In the genomic region with DNA sequence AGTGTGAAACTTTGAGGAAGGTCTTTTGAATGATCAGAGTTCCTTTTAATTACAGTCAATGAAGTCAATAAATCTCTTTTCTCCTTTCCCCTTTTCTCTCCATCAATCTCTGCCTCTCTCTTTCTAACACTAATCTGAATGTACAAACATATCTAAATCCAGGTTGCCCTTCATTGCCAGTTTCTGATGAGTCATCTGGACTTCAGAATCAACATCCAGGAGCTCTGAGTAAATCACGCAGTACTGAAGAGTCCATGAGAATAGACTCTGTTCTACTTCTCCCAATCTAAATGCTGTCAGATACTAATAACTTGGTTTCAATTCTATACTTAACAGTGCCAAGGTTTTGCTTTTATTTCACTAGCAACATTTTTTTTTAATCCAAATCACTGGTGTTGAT, we compare ENCODE assay signal across 14 cellular contexts.
DNase-seq lines count a peak whose midpoint lies in the region; ATAC-seq and TF ChIP-seq lines count a peak whose summit lies in the region.
"Had no signal": no experiment of that assay in that cellular context is flagged by ENCODE, and none has a peak within 500 bp of the region (broad histone marks: within the 10 kb centered on the region; RNA-seq: fewer than 3 reads in every experiment).

No MANE protein-coding gene starts in this region.

- WGBS in liver, result 34% methylated on average over 1 of the region's 1 CpG

- H3K4me1 ChIP-seq in liver (ENCODE audit: control insufficient read depth in 4 of 4, insufficient read depth in 4 of 4, low read length in 3 of 4) (no peaks in the 10 kb centered on the region), HAP-1 (no peaks in the 10 kb centered on the region)

- no peak for TF ChIP-seq CTCF in epithelial cell of proximal tubule (conservative IDR thresholded peaks at IDR 0.05; ENCODE audit: low read depth, low read length)
- TF ChIP-seq CTCF in liver (IDR thresholded peaks at IDR 0.05; ENCODE audit: low read depth, low read length, missing input control), result no peak

- no peak overlapping the region for H3K9ac ChIP-seq in liver (ENCODE audit: low read depth in 1 of 2, low read length in 2 of 2)
- H3K9ac ChIP-seq: BLaER1 had no signal

- DNase-seq in DMS53 treated with DMSO at 0.1 percent for 48 hours (lab: John Stamatoyannopoulos, UW; ENCODE audit: unreplicated experiment) (peak; percentile 48), NCI-H69 (lab: John Stamatoyannopoulos, UW) (peak; percentile 77), epithelial cell of proximal tubule (ENCODE audit: low read depth) (peak; percentile 25), HAP-1 (ENCODE audit: low spot score in 2 of 2) (no peak)
- no peak for DNase-seq in stimulated activated CD4-positive, alpha-beta T cell treated with anti-CD3 and anti-CD28 coated beads, Interleukin-2, amount 100 ng/mL, for 24 hours
- DNase-seq: activated CD4-positive, alpha-beta T cell treated with anti-CD3 and anti-CD28 coated beads for 1 hour; activated T-cell treated with anti-CD3 and anti-CD28 coated beads, Interleukin-2, amount 50 U/mL, for 4 hours; amygdala; NCI-H1694 treated with DMSO at 0.1 percent for 48 hours; retina had no signal

- no peaks in the 10 kb centered on the region for H3K9me3 ChIP-seq in liver (ENCODE audit: control insufficient read depth in 4 of 4, low read length in 3 of 4)
- no peaks in the 10 kb centered on the region for H3K9me3 ChIP-seq in HAP-1
- H3K9me3 ChIP-seq: BLaER1 had no signal

- in situ Hi-C loops in HAP-1 (cut with MboI; ENCODE audit: low sequenced_read_pairs), result no loop called here

- no peak overlapping the region for H3K27ac ChIP-seq in liver (ENCODE audit: low read depth in 1 of 2, low read length in 2 of 2)
- H3K27ac ChIP-seq: BLaER1 had no signal

- ATAC-seq in GM21390 (IDR thresholded peaks at IDR 0.05; ENCODE audit: unreplicated experiment) (no peak), HG02571 (IDR thresholded peaks at IDR 0.05; ENCODE audit: unreplicated experiment) (no peak)
- ATAC-seq: activated T-cell treated with anti-CD3 and anti-CD28 coated beads, Interleukin-2, amount 50 U/mL, for 4 hours had no signal

- no peak overlapping the region for H3K4me3 ChIP-seq in epithelial cell of proximal tubule (ENCODE audit: low read depth, low read length)
- H3K4me3 ChIP-seq in liver (ENCODE audit: low read depth in 1 of 3, low read length in 3 of 3), result no peak overlapping the region
- no peak overlapping the region for H3K4me3 ChIP-seq in HAP-1
- H3K4me3 ChIP-seq: BLaER1 had no signal

- H3K36me3 ChIP-seq in liver (ENCODE audit: control insufficient read depth in 4 of 4, insufficient read depth in 3 of 4, low read depth in 1 of 4, low read length in 3 of 4), result no peaks in the 10 kb centered on the region
- H3K36me3 ChIP-seq in HAP-1 (replicated peaks), result no peaks in the 10 kb centered on the region
- H3K36me3 ChIP-seq: BLaER1 had no signal

- H3K27me3 ChIP-seq in liver (ENCODE audit: control insufficient read depth in 4 of 4, insufficient read depth in 4 of 4, low read length in 3 of 4), result no peaks in the 10 kb centered on the region
- no peaks in the 10 kb centered on the region for H3K27me3 ChIP-seq in HAP-1 (ENCODE audit: low read depth)
- H3K27me3 ChIP-seq: BLaER1 had no signal

- TF ChIP-seq RAD21 in liver (IDR thresholded peaks at IDR 0.05), result peak; percentile 23 to 46

TF ChIP-seq in liver, 16 proteins besides CTCF, POLR2A, EP300 and RAD21:
- TF ChIP-seq YY1 (IDR thresholded peaks at IDR 0.05), result peak; percentile 52
- TF ChIP-seq JUND (IDR thresholded peaks at IDR 0.05), result peak; percentile 96 to 99
- TF ChIP-seq, protein P1, sequence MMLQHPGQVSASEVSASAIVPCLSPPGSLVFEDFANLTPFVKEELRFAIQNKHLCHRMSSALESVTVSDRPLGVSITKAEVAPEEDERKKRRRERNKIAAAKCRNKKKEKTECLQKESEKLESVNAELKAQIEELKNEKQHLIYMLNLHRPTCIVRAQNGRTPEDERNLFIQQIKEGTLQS (IDR thresholded peaks at IDR 0.05), result peak; percentile 92
- no peak for TF ChIP-seq SP1 (IDR thresholded peaks at IDR 0.05)
- TF ChIP-seq, protein P2, sequence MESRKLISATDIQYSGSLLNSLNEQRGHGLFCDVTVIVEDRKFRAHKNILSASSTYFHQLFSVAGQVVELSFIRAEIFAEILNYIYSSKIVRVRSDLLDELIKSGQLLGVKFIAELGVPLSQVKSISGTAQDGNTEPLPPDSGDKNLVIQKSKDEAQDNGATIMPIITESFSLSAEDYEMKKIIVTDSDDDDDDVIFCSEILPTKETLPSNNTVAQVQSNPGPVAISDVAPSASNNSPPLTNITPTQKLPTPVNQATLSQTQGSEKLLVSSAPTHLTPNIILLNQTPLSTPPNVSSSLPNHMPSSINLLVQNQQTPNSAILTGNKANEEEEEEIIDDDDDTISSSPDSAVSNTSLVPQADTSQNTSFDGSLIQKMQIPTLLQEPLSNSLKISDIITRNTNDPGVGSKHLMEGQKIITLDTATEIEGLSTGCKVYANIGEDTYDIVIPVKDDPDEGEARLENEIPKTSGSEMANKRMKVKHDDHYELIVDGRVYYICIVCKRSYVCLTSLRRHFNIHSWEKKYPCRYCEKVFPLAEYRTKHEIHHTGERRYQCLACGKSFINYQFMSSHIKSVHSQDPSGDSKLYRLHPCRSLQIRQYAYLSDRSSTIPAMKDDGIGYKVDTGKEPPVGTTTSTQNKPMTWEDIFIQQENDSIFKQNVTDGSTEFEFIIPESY (IDR thresholded peaks at IDR 0.05), result peak; percentile 50
- TF ChIP-seq, protein P3, sequence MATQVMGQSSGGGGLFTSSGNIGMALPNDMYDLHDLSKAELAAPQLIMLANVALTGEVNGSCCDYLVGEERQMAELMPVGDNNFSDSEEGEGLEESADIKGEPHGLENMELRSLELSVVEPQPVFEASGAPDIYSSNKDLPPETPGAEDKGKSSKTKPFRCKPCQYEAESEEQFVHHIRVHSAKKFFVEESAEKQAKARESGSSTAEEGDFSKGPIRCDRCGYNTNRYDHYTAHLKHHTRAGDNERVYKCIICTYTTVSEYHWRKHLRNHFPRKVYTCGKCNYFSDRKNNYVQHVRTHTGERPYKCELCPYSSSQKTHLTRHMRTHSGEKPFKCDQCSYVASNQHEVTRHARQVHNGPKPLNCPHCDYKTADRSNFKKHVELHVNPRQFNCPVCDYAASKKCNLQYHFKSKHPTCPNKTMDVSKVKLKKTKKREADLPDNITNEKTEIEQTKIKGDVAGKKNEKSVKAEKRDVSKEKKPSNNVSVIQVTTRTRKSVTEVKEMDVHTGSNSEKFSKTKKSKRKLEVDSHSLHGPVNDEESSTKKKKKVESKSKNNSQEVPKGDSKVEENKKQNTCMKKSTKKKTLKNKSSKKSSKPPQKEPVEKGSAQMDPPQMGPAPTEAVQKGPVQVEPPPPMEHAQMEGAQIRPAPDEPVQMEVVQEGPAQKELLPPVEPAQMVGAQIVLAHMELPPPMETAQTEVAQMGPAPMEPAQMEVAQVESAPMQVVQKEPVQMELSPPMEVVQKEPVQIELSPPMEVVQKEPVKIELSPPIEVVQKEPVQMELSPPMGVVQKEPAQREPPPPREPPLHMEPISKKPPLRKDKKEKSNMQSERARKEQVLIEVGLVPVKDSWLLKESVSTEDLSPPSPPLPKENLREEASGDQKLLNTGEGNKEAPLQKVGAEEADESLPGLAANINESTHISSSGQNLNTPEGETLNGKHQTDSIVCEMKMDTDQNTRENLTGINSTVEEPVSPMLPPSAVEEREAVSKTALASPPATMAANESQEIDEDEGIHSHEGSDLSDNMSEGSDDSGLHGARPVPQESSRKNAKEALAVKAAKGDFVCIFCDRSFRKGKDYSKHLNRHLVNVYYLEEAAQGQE (IDR thresholded peaks at IDR 0.05), result no peak
- peak; percentile 77 for TF ChIP-seq FOXA2 (IDR thresholded peaks at IDR 0.05)
- TF ChIP-seq TAF1 (conservative IDR thresholded peaks at IDR 0.05), result no peak
- peak; percentile 38 for TF ChIP-seq HNF4G (IDR thresholded peaks at IDR 0.05)
- no peak for TF ChIP-seq NR2F2 (IDR thresholded peaks at IDR 0.05)
- TF ChIP-seq HNF4A (conservative IDR thresholded peaks at IDR 0.05), result peak; percentile 83 to 93
- peak; percentile 8 to 46 for TF ChIP-seq RXRA (IDR thresholded peaks at IDR 0.05)
- TF ChIP-seq EGR1 (IDR thresholded peaks at IDR 0.05; ENCODE audit: low read depth in 2 of 2), result no peak
- TF ChIP-seq FOXA1 (IDR thresholded peaks at IDR 0.05), result no peak
- TF ChIP-seq, protein P4, sequence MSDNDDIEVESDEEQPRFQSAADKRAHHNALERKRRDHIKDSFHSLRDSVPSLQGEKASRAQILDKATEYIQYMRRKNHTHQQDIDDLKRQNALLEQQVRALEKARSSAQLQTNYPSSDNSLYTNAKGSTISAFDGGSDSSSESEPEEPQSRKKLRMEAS (IDR thresholded peaks at IDR 0.05), result no peak

Comparison
In these comparisons a context has a peak if more than half of its experiments do, and no peak if none do; other contexts are left out.
1. DNase-seq: peak in DMS53 treated with DMSO at 0.1 percent for 48 hours (single experiment), NCI-H69 (single experiment) and epithelial cell of proximal tubule (single experiment); none in HAP-1 (0 of 2) and stimulated activated CD4-positive, alpha-beta T cell treated with anti-CD3 and anti-CD28 coated beads, Interleukin-2, amount 100 ng/mL, for 24 hours (0 of 2).